Comparison of ENCODE assay signal across 1 cellular context in the genomic region with DNA sequence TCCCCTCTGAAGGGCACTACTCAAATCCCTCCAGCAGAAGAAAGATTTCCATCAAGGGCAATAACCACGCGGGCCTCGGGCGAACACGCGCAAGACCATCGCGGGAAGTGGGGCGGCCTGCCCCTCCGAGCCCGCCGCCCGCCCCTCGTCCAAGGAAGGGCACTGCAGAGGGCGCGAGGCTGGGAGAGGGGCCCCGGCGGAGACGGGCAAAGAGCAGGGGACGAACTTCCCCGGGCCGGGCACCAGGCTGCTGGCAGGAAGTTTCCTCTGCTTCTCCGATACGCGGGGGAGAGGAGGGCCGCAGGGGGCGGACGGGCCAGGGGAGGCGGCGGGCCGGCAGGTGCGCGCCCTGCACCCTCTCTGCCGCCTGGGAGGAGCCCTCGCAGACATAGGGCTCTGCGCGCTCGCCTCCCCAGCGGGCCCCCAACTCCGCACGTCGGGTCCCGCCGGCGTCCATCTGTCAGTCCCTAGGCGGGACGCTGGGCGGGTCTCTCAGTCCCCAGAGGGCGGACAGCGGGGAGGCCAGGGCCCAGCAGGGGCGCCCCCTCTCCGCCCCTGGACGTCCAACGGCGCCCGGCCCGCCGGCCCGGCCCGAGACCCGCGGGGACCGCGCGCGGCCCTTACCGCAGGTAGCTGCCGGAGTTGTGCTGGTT.
A peak's percentile ranks its signal among the peaks of the same experiment; 100 is the strongest.
TF ChIP-seq lines count a peak whose summit lies in the region.

No MANE protein-coding gene starts in this region.

TF ChIP-seq in HepG2, 621 proteins besides CTCF, POLR2A, EP300 and RAD21 (continued from another document):
- TF ChIP-seq, protein P1, sequence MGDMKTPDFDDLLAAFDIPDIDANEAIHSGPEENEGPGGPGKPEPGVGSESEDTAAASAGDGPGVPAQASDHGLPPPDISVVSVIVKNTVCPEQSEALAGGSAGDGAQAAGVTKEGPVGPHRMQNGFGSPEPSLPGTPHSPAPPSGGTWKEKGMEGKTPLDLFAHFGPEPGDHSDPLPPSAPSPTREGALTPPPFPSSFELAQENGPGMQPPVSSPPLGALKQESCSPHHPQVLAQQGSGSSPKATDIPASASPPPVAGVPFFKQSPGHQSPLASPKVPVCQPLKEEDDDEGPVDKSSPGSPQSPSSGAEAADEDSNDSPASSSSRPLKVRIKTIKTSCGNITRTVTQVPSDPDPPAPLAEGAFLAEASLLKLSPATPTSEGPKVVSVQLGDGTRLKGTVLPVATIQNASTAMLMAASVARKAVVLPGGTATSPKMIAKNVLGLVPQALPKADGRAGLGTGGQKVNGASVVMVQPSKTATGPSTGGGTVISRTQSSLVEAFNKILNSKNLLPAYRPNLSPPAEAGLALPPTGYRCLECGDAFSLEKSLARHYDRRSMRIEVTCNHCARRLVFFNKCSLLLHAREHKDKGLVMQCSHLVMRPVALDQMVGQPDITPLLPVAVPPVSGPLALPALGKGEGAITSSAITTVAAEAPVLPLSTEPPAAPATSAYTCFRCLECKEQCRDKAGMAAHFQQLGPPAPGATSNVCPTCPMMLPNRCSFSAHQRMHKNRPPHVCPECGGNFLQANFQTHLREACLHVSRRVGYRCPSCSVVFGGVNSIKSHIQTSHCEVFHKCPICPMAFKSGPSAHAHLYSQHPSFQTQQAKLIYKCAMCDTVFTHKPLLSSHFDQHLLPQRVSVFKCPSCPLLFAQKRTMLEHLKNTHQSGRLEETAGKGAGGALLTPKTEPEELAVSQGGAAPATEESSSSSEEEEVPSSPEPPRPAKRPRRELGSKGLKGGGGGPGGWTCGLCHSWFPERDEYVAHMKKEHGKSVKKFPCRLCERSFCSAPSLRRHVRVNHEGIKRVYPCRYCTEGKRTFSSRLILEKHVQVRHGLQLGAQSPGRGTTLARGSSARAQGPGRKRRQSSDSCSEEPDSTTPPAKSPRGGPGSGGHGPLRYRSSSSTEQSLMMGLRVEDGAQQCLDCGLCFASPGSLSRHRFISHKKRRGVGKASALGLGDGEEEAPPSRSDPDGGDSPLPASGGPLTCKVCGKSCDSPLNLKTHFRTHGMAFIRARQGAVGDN (CRISPR knock-in tag; IDR thresholded peaks at IDR 0.05): peak; percentile 18
- TF ChIP-seq ZHX2 (IDR thresholded peaks at IDR 0.05; ENCODE audit: low read depth): no peak
- no peak for TF ChIP-seq ZHX2 (CRISPR knock-in tag; IDR thresholded peaks at IDR 0.05; ENCODE audit: borderline replicate concordance)
- TF ChIP-seq ARNT2 (CRISPR knock-in tag; IDR thresholded peaks at IDR 0.05; ENCODE audit: low read depth): 0 out of 2 replicates have a peak, but pooled peaks have one; percentile 36
- peak; percentile 70; the same call in 1 of the 2 replicates for TF ChIP-seq EED (CRISPR knock-in tag; IDR thresholded peaks at IDR 0.05)
- TF ChIP-seq ONECUT2 (CRISPR knock-in tag; IDR thresholded peaks at IDR 0.05): no peak
- peak; percentile 50; the same call in 1 of the 2 replicates for TF ChIP-seq BCL6 (CRISPR knock-in tag; IDR thresholded peaks at IDR 0.05)
- TF ChIP-seq ATF7 (IDR thresholded peaks at IDR 0.05): no peak
- no peak for TF ChIP-seq ATF7 (CRISPR knock-in tag; IDR thresholded peaks at IDR 0.05)
- TF ChIP-seq, protein P2, sequence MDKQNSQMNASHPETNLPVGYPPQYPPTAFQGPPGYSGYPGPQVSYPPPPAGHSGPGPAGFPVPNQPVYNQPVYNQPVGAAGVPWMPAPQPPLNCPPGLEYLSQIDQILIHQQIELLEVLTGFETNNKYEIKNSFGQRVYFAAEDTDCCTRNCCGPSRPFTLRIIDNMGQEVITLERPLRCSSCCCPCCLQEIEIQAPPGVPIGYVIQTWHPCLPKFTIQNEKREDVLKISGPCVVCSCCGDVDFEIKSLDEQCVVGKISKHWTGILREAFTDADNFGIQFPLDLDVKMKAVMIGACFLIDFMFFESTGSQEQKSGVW (CRISPR knock-in tag; IDR thresholded peaks at IDR 0.05; ENCODE audit: borderline replicate concordance): no peak
- TF ChIP-seq ZFP37 (CRISPR knock-in tag; IDR thresholded peaks at IDR 0.05; ENCODE audit: borderline replicate concordance): no peak
- 0 out of 2 replicates have a peak, but pooled peaks have one; percentile 87 for TF ChIP-seq EZH2 (conservative IDR thresholded peaks at IDR 0.05; ENCODE audit: low read depth, low read length)
- TF ChIP-seq, protein P3, sequence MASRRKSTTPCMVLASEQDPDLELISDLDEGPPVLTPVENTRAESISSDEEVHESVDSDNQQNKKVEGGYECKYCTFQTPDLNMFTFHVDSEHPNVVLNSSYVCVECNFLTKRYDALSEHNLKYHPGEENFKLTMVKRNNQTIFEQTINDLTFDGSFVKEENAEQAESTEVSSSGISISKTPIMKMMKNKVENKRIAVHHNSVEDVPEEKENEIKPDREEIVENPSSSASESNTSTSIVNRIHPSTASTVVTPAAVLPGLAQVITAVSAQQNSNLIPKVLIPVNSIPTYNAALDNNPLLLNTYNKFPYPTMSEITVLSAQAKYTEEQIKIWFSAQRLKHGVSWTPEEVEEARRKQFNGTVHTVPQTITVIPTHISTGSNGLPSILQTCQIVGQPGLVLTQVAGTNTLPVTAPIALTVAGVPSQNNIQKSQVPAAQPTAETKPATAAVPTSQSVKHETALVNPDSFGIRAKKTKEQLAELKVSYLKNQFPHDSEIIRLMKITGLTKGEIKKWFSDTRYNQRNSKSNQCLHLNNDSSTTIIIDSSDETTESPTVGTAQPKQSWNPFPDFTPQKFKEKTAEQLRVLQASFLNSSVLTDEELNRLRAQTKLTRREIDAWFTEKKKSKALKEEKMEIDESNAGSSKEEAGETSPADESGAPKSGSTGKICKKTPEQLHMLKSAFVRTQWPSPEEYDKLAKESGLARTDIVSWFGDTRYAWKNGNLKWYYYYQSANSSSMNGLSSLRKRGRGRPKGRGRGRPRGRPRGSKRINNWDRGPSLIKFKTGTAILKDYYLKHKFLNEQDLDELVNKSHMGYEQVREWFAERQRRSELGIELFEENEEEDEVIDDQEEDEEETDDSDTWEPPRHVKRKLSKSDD (CRISPR knock-in tag; IDR thresholded peaks at IDR 0.05; ENCODE audit: low read depth): no peak
